ENCODE assay signal across 8 cellular contexts in genomic region chr1:209823143-209824041, GRCh38. TPM values are rescaled to one million over a fixed set of nuclear protein-coding genes. Genes with fewer than 3 reads are reported as not detected.
DNase-seq lines count a peak whose midpoint lies in the region; ATAC-seq, FAIRE-seq and TF ChIP-seq lines count a peak whose summit lies in the region.

No MANE protein-coding gene starts in this region.

- TF ChIP-seq CTCF in heart left ventricle (IDR thresholded peaks at IDR 0.05) (peak; percentile 63 to 81 (median 74)), K562 (IDR thresholded peaks at IDR 0.05 in 2 of 3, conservative IDR thresholded peaks at IDR 0.05 in 1 of 3; ENCODE audit: insufficient read depth in 2 of 3, low read depth in 1 of 3, low read length in 3 of 3) (peak; percentile 64 to 86 (median 83)), tibial artery (IDR thresholded peaks at IDR 0.05) (peak; percentile 55 to 60)

- no TSS peak for BruUV-seq in K562 (replicated peaks; lab: Mats Ljungman, UMichigan)

- intact Hi-C loops in heart left ventricle (cut with DNase I), result loop anchor here in 3 of 10 donors (2.0 to 10.0 kb wide), 3 partner anchors 39 to 249 kb away; partner anchors contain the start of gene C1orf74 (in 2 of the 3)
- intact Hi-C loops in Right ventricle myocardium inferior (cut with DNase I), result loop anchor here (10.0 kb wide), 3 partner anchors 59 to 411 kb away; partner anchors contain the start of gene SERTAD4
- intact Hi-C loops in K562 (cut with micrococcal nuclease), result loop anchor here (1.0 kb wide), 1 partner anchor 38 kb away; no protein-coding TSS in a partner anchor
- intact Hi-C loops in tibial artery (cut with DNase I; ENCODE audit: low total_unique reads), result no loop called here

- peak; percentile 80 for FAIRE-seq in K562 (lab: Jason Lieb, UNC)

- H3K36me3 ChIP-seq in heart left ventricle (no peaks in the 10 kb centered on the region), K562 (ENCODE audit: control insufficient read depth, insufficient read depth, low read length) (no peaks in the 10 kb centered on the region), tibial artery (no peaks in the 10 kb centered on the region)

- no peaks in the 10 kb centered on the region for H3K9me1 ChIP-seq in K562 (ENCODE audit: control insufficient read depth, insufficient read depth, low read length)

- in situ Hi-C loops in K562 (cut with MboI), result no loop called here

- POLR2A ChIA-PET in K562 (lab: Yijun Ruan, JAX), result interaction anchor here (0.6 to 1.7 kb wide), 6 partner anchors 8 to 1305 kb away, joined by 3 to 6 read pairs (median 4); no protein-coding TSS in a partner anchor

- peaks cover 0 to 5% (median 0%) of the 10 kb centered on the region in 9 donors for H3K27me3 ChIP-seq in heart left ventricle
- peaks cover 7 to 8% of the 10 kb centered on the region in 2 experiments; a peak in 3 of 5 replicates for H3K27me3 ChIP-seq in K562 (ENCODE audit: control insufficient read depth in 2 of 2, insufficient read depth in 2 of 2, low read length in 2 of 2)
- peaks cover 0 to 15% of the 10 kb centered on the region in 2 donors for H3K27me3 ChIP-seq in tibial artery

- peak; percentile 52 to 55 for TF ChIP-seq RAD21 in K562 (CRISPR knock-in tag; conservative IDR thresholded peaks at IDR 0.05 in 1 of 2, IDR thresholded peaks at IDR 0.05 in 1 of 2)

- H3K4me3 ChIP-seq in heart left ventricle, result peak overlapping the region in 2 of 12 donors; percentile 5 to 25
- no peak overlapping the region for H3K4me3 ChIP-seq in K562
- no peak overlapping the region for H3K4me3 ChIP-seq in tibial artery

- H2AFZ ChIP-seq in K562 (ENCODE audit: low read depth, low read length), result peak overlapping the region; percentile 79

- no peak for TF ChIP-seq EP300 in K562 (IDR thresholded peaks at IDR 0.05; ENCODE audit: low read length)

- H3K27ac ChIP-seq in heart left ventricle, result peak overlapping the region in 7 of 12 donors; percentile 11 to 65 (median 35)
- H3K27ac ChIP-seq in K562 (ENCODE audit: extremely low read depth, low read depth, low read length), result no peak overlapping the region
- no peak overlapping the region for H3K27ac ChIP-seq in tibial artery

- TF ChIP-seq POLR2A in heart left ventricle (IDR thresholded peaks at IDR 0.05) (no peak), K562 (conservative IDR thresholded peaks at IDR 0.05) (no peak)

- H4K20me1 ChIP-seq in K562 (replicated peaks; ENCODE audit: control insufficient read depth, insufficient read depth, low read length), result no peaks in the 10 kb centered on the region

- ATAC-seq in heart left ventricle (peak in 2 of 4 donors; percentile 38 to 51), Right ventricle myocardium inferior (no peak), HG02885 (IDR thresholded peaks at IDR 0.05; ENCODE audit: poor library complexity, unreplicated experiment) (peak; percentile 34), K562 (peak; percentile 54), HG02571 (IDR thresholded peaks at IDR 0.05; ENCODE audit: unreplicated experiment) (no peak)

- H3K79me2 ChIP-seq in K562 (ENCODE audit: control insufficient read depth, insufficient read depth, low read length), result peaks cover 7% of the 10 kb centered on the region

- WGBS in heart left ventricle, 4 donors, result 39 to 40% (median 39%) methylated on average over 12 of the region's 12 CpGs
- WGBS in K562 (ENCODE audit: insufficient coverage, low coverage, missing lambda C conversion rate), result 27% methylated on average over 12 of the region's 12 CpGs

- CTCF ChIA-PET in K562 (lab: Yijun Ruan, JAX; ENCODE audit: low intra/inter-chr PET ratio), result interaction anchor here (0.8 to 1.2 kb wide), 2 partner anchors 39 to 247 kb away, joined by 3 read pairs; partner anchors contain the start of gene C1orf74

- DNase-seq in heart left ventricle, result no peak
- DNase-seq in Right ventricle myocardium inferior (ENCODE audit: missing footprints), result no peak
- DNase-seq in NCI-H82 (lab: John Stamatoyannopoulos, UW), result peak; percentile 75
- DNase-seq in K562 (ENCODE audit: extremely low read depth in 1 of 4, low spot score in 3 of 4), result peak; percentile 63 to 79 (median 66)
- peak; percentile 81 for DNase-seq in kidney tubule cell (ENCODE audit: low spot score)
- no peak for DNase-seq in tibial artery

- H3K9me3 ChIP-seq in heart left ventricle (no peaks in the 10 kb centered on the region), K562 (replicated peaks; ENCODE audit: control insufficient read depth, insufficient read depth, low read depth, low read length) (no peaks in the 10 kb centered on the region), tibial artery (no peaks in the 10 kb centered on the region)

- H3K9ac ChIP-seq in K562 (ENCODE audit: insufficient read depth in 1 of 2, low read depth in 2 of 2, low read length in 2 of 2), result no peak overlapping the region

- H3K4me2 ChIP-seq in K562 (ENCODE audit: insufficient read depth, low read length), result peak overlapping the region; percentile 35

- H3K4me1 ChIP-seq in heart left ventricle (peaks cover 0 to 14% (median 4%) of the 10 kb centered on the region in 12 donors), K562 (replicated peaks in 1 of 2; ENCODE audit: control insufficient read depth in 2 of 2, insufficient read depth in 2 of 2, low read length in 2 of 2) (peaks cover 0 to 17% of the 10 kb centered on the region in 2 experiments; a peak in 3 of 5 replicates), tibial artery (peaks cover 0 to 2% (median 0%) of the 10 kb centered on the region in 4 donors)

RNA-seq across cellular contexts. Expression of gene UTP25, which starts 4.4 kb away (rescaled TPM):
- total RNA-seq in heart left ventricle (1 to 10 TPM; 1.6 to 5.5 (median 3.6) TPM), Right ventricle myocardium inferior (2.6 TPM), K562 (2014; rRNA removed) (10.6 and 11.9 TPM in 2 replicates), K562 (2014; rRNA removed; fragmentation: Illumina TruSeq; extraction: Trizol) (17.6 and 18.4 TPM in 2 replicates), K562 (2015; rRNA removed; fragmentation: Illumina TruSeq; extraction: Trizol) (15.3 and 16.6 TPM in 2 replicates), K562 (2021) (10.7 and 12.0 TPM in 2 replicates)
- polyA plus RNA-seq in heart left ventricle (1 to 10 TPM in 1 of 2 donors, under 1 TPM in 1; 0.76 to 2.9 TPM), K562 (2011; rRNA removed) (10.4 and 12.8 TPM in 2 replicates), K562 (2014; fragmentation: Illumina TruSeq; extraction: Trizol) (13.1 and 15.7 TPM in 2 replicates), K562 (2014; fragmentation: Nextera tagmentation; extraction: Ambion mirVana) (10 to 100 TPM in 1 of 2 experiments, 1 to 10 TPM in 1; 5.7 to 10.9 TPM), K562 (2014; rRNA removed) (8.7 and 9.5 TPM in 2 replicates)
- total RNA-seq in K562 (2011; cell fraction: chromatin; rRNA removed; ENCODE audit: low replicate concordance), result 18.3 and 30.1 TPM in 2 replicates
- 10.3 and 13.0 TPM in 2 replicates for total RNA-seq in K562 (2011; cell fraction: nucleolus; rRNA removed)
- total RNA-seq in K562 (2011; cell fraction: nucleoplasm; rRNA removed), result 18.0 and 28.4 TPM in 2 replicates
- 4.5 and 6.9 TPM in 2 replicates for polyA plus RNA-seq in K562 (2011; cell fraction: cytosol; rRNA removed)
- 10.4 and 11.3 TPM in 2 replicates for polyA plus RNA-seq in K562 (2011; cell fraction: nucleus; rRNA removed)
- polyA plus RNA-seq in K562 (2012), result 5.1 and 6.6 TPM in 2 replicates
- polyA minus RNA-seq in K562 (2011; rRNA and poly(A)+ RNA removed), result 20.6 and 21.0 TPM in 2 replicates
- 4.3 and 4.9 TPM in 2 replicates for polyA minus RNA-seq in K562 (2011; cell fraction: cytosol; rRNA and poly(A)+ RNA removed)
- 19.7 and 27.1 TPM in 2 replicates for polyA minus RNA-seq in K562 (2011; cell fraction: nucleus; rRNA and poly(A)+ RNA removed)

RNA-seq across cellular contexts. Expression of gene IRF6, which starts 17.4 kb away (rescaled TPM):
- total RNA-seq in heart left ventricle, result 10 to 100 TPM; 28.6 to 99.4 (median 52.7) TPM
- 10 to 100 TPM in 1 of 2 donors, 1 to 10 TPM in 1; 1.5 to 22.0 TPM for polyA plus RNA-seq in heart left ventricle
- 29.7 TPM for total RNA-seq in Right ventricle myocardium inferior
- 0.63 and 1.3 TPM in 2 replicates for total RNA-seq in K562 (2011; cell fraction: chromatin; rRNA removed; ENCODE audit: low replicate concordance)
- total RNA-seq in K562 (2011; cell fraction: nucleolus; rRNA removed), result 0.33 and 0.53 TPM in 2 replicates
- total RNA-seq in K562 (2011; cell fraction: nucleoplasm; rRNA removed), result 0.53 and 0.88 TPM in 2 replicates
- 0.32 and 0.37 TPM in 2 replicates for total RNA-seq in K562 (2014; rRNA removed)
- total RNA-seq in K562 (2014; rRNA removed; fragmentation: Illumina TruSeq; extraction: Trizol), result 0.22 and 0.25 TPM in 2 replicates
- 0.08 and 0.11 TPM in 2 replicates for total RNA-seq in K562 (2015; rRNA removed; fragmentation: Illumina TruSeq; extraction: Trizol)
- 0.20 and 0.29 TPM in 2 replicates for total RNA-seq in K562 (2021)
- 0.64 and 0.65 TPM in 2 replicates for polyA plus RNA-seq in K562 (2011; rRNA removed)
- 0.50 and 0.51 TPM in 2 replicates for polyA plus RNA-seq in K562 (2011; cell fraction: cytosol; rRNA removed)
- polyA plus RNA-seq in K562 (2011; cell fraction: nucleus; rRNA removed), result 0.35 and 0.57 TPM in 2 replicates
- 0.21 and 0.80 TPM in 2 replicates for polyA plus RNA-seq in K562 (2012)
- polyA plus RNA-seq in K562 (2014; fragmentation: Illumina TruSeq; extraction: Trizol), result 0.10 and 0.15 TPM in 2 replicates
- polyA plus RNA-seq in K562 (2014; fragmentation: Nextera tagmentation; extraction: Ambion mirVana), result under 1 TPM; 0.04 to 0.17 TPM
- polyA plus RNA-seq in K562 (2014; rRNA removed), result 0.03 and 0.11 TPM in 2 replicates
- polyA minus RNA-seq in K562 (2011; rRNA and poly(A)+ RNA removed), result 0.57 and 0.84 TPM in 2 replicates
- polyA minus RNA-seq in K562 (2011; cell fraction: cytosol; rRNA and poly(A)+ RNA removed), result 0.36 and 0.76 TPM in 2 replicates
- polyA minus RNA-seq in K562 (2011; cell fraction: nucleus; rRNA and poly(A)+ RNA removed), result 0.13 and 0.56 TPM in 2 replicates

RNA-seq across cellular contexts. Expression of gene C1orf74, which starts 39.0 kb away (rescaled TPM):
- total RNA-seq in heart left ventricle (1 to 10 TPM; 1.6 to 2.6 (median 2.4) TPM), Right ventricle myocardium inferior (1.8 TPM), K562 (2014; rRNA removed) (4.0 and 4.3 TPM in 2 replicates), K562 (2014; rRNA removed; fragmentation: Illumina TruSeq; extraction: Trizol) (5.7 and 6.5 TPM in 2 replicates), K562 (2015; rRNA removed; fragmentation: Illumina TruSeq; extraction: Trizol) (5.7 and 6.5 TPM in 2 replicates), K562 (2021) (4.7 and 4.9 TPM in 2 replicates)
- polyA plus RNA-seq in heart left ventricle (1 to 10 TPM; 1.1 to 1.3 TPM), K562 (2011; rRNA removed) (5.8 and 7.4 TPM in 2 replicates), K562 (2014; fragmentation: Illumina TruSeq; extraction: Trizol) (5.3 and 5.7 TPM in 2 replicates), K562 (2014; fragmentation: Nextera tagmentation; extraction: Ambion mirVana) (1 to 10 TPM; 5.7 to 7.6 TPM), K562 (2014; rRNA removed) (4.0 and 4.9 TPM in 2 replicates)
- 5.3 and 6.8 TPM in 2 replicates for total RNA-seq in K562 (2011; cell fraction: chromatin; rRNA removed; ENCODE audit: low replicate concordance)
- total RNA-seq in K562 (2011; cell fraction: nucleolus; rRNA removed), result 5.9 and 6.8 TPM in 2 replicates
- total RNA-seq in K562 (2011; cell fraction: nucleoplasm; rRNA removed), result 7.3 and 8.0 TPM in 2 replicates
- 4.4 and 4.9 TPM in 2 replicates for polyA plus RNA-seq in K562 (2011; cell fraction: cytosol; rRNA removed)
- polyA plus RNA-seq in K562 (2011; cell fraction: nucleus; rRNA removed), result 3.7 and 4.5 TPM in 2 replicates
- polyA plus RNA-seq in K562 (2012), result 3.2 and 3.4 TPM in 2 replicates
- 10.9 and 11.2 TPM in 2 replicates for polyA minus RNA-seq in K562 (2011; rRNA and poly(A)+ RNA removed)
- polyA minus RNA-seq in K562 (2011; cell fraction: cytosol; rRNA and poly(A)+ RNA removed), result 2.0 and 4.0 TPM in 2 replicates
- 8.6 and 17.5 TPM in 2 replicates for polyA minus RNA-seq in K562 (2011; cell fraction: nucleus; rRNA and poly(A)+ RNA removed)

Comparison
In these comparisons a context has a peak if more than half of its experiments do, and no peak if none do; other contexts are left out.
1. ATAC-seq: peak in HG02885 (single experiment) and K562 (single experiment); none in Right ventricle myocardium inferior (single experiment) and HG02571 (single experiment).
2. DNase-seq: peak in NCI-H82 (single experiment), K562 (4 of 4) and kidney tubule cell (single experiment); none in heart left ventricle (0 of 5), Right ventricle myocardium inferior (single experiment) and tibial artery (0 of 2).
3. H3K27ac ChIP-seq: peak in heart left ventricle (7 of 12); none in K562 (single experiment) and tibial artery (0 of 2).
4. RNA of gene IRF6, which starts 17.4 kb away (total RNA-seq): 28.6 to 99.4 TPM in heart left ventricle and 29.7 TPM in Right ventricle myocardium inferior (single experiment); 0.08 to 1.3 TPM in K562; every median in the first group is over 10 times any median in the second.
5. Peak in every context shown above with its lines, with median percentiles within 50 percentile points of each other: CTCF ChIP-seq.